13 cellular contexts compared by ENCODE assay signal in genomic region chr21:35077975-35078374, GRCh38.
"Had no signal": no experiment of that assay in that cellular context is flagged by ENCODE, and none has a peak within 500 bp of the region (broad histone marks: within the 10 kb centered on the region; RNA-seq: fewer than 3 reads in every experiment).

No MANE protein-coding gene starts in this region.

- ATAC-seq: left lung had no signal

- H3K36me3 ChIP-seq: ascending aorta, left lung, sigmoid colon, upper lobe of left lung had no signal

- H3K27me3 ChIP-seq: ascending aorta, left lung, sigmoid colon, upper lobe of left lung had no signal

- H3K4me3 ChIP-seq: ascending aorta, left lung, sigmoid colon, upper lobe of left lung had no signal

- H3K4me3 Mint-ChIP-seq: activated CD4-positive, alpha-beta memory T cell treated with anti-CD3 and anti-CD28 coated beads for 36 hours; nephron had no signal

- H3K9me3 ChIP-seq: ascending aorta, left lung had no signal

- H3K27ac ChIP-seq: ascending aorta, left lung, sigmoid colon, upper lobe of left lung had no signal

- H3K27ac Mint-ChIP-seq: activated CD4-positive, alpha-beta memory T cell treated with anti-CD3 and anti-CD28 coated beads for 36 hours; activated T-helper 2 cell treated with anti-CD3 and anti-CD28 coated beads, Interferon-gamma antibody, Interleukin-2, Interleukin-4, amounts not matched to agents 10 μg/mL and 5 μg/mL and 100 μg/mL, durations not matched to agents 14 hours and 24 hours and 36 hours; nephron had no signal

- H3K36me3 Mint-ChIP-seq: activated CD4-positive, alpha-beta memory T cell treated with anti-CD3 and anti-CD28 coated beads for 36 hours had no signal

- DNase-seq: activated CD4-positive, alpha-beta memory T cell treated with anti-CD3 and anti-CD28 coated beads for 36 hours; foreskin melanocyte; head of caudate nucleus; left lung; mesenchymal stem cell; occipital lobe; sigmoid colon; stimulated activated CD4-positive, alpha-beta T cell treated with anti-CD3 and anti-CD28 coated beads, Interleukin-2, amount 100 ng/mL, for 24 hours; stimulated activated naive CD4-positive, alpha-beta T cell treated with Interleukin-2 at 50 U/mL for 16 hours; upper lobe of left lung had no signal

- H3K27me3 Mint-ChIP-seq: activated CD4-positive, alpha-beta memory T cell treated with anti-CD3 and anti-CD28 coated beads for 36 hours had no signal
